11 cellular contexts compared by ENCODE assay signal in the genomic region with DNA sequence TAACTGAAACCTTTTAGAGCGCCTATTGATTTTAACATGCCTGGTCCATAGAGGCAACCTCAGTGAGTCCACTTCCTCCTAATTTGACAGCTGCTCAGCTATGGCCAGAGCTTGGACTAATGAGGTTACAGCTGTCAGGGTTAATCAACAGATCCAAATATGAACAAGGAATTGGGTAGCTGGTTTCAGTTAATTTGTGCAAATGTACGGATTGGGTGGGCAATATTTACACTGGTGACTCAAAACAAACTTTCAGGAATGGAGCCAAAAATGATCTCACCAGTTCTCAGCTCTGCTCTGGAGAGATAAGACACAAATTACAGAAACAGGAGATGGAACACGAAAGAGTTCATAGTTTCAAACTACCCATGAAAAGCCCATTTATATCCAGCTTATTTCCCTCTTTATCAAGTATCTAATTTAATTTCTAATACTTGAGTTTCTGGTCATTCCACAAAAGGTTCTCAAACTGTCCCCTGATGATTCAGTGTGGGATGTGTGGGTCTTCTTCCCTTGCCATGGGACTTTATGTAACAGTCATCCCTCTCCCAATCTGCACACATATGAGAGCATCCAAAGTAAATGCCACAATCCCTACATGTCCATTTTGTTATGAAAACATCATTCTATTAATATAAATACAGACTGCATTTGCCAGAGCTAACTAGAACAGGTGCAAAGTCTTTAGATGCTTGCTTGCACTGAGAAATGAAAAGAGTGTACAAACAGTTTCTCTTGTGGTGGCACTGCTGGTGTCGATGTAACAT.
A peak's percentile ranks its signal among the peaks of the same experiment; 100 is the strongest.
DNase-seq lines count a peak whose midpoint lies in the region; ATAC-seq, FAIRE-seq and TF ChIP-seq lines count a peak whose summit lies in the region.
"Had no signal": no experiment of that assay in that cellular context is flagged by ENCODE, and none has a peak within 500 bp of the region (broad histone marks: within the 10 kb centered on the region; RNA-seq: fewer than 3 reads in every experiment).

No MANE protein-coding gene starts in this region.

- POLR2A ChIA-PET in GM12878 (lab: Charles Lee), result no interaction called here

- no peak for TF ChIP-seq RAD21 in GM12878 (IDR thresholded peaks at IDR 0.05; ENCODE audit: insufficient read depth, low read depth, low read length)

- RAD21 ChIA-PET in GM12878 (lab: Charles Lee; ENCODE audit: unreplicated experiment), result interaction anchor here (1.2 kb wide), 1 partner anchor 219 kb away, joined by 3 read pairs; no protein-coding TSS in a partner anchor

- H3K4me3 Mint-ChIP-seq in nephron, result peak overlapping the region in 1 of 3 experiments; percentile 28
- H3K4me3 Mint-ChIP-seq: dendritic cell treated with granulocyte-macrophage colony-stimulating factor and Interleukin-4, amounts not matched to agents 40 ng/mL and 50 ng/mL, for 4 days; memory B cell had no signal

- no peak for TF ChIP-seq POLR2A in GM12878 (IDR thresholded peaks at IDR 0.05; ENCODE audit: low read depth, low read length)

- CTCF ChIA-PET in GM12878 (lab: Yijun Ruan, JAX), result interaction anchor here (0.8 to 4.1 kb wide), 4 partner anchors 10 to 952 kb away, joined by 5 to 44 read pairs (median 12); no protein-coding TSS in a partner anchor

- H3K9me3 ChIP-seq in GM12878 (replicated peaks; ENCODE audit: control insufficient read depth, insufficient read depth, low read length), result no peaks in the 10 kb centered on the region
- no peaks in the 10 kb centered on the region for H3K9me3 ChIP-seq in WERI-Rb-1 (ENCODE audit: severe bottlenecking)

- ATAC-seq in GM19395 (IDR thresholded peaks at IDR 0.05; ENCODE audit: unreplicated experiment) (peak; percentile 46), GM12878 (peak; percentile 73), HG03139 (IDR thresholded peaks at IDR 0.05; ENCODE audit: unreplicated experiment) (no peak), HG03571 (IDR thresholded peaks at IDR 0.05; ENCODE audit: unreplicated experiment) (no peak)

- no peaks in the 10 kb centered on the region for H3K36me3 ChIP-seq in GM12878 (ENCODE audit: control insufficient read depth in 2 of 2, insufficient read depth in 2 of 2, low read length in 1 of 2)
- no peaks in the 10 kb centered on the region for H3K36me3 ChIP-seq in WERI-Rb-1

- no peak overlapping the region for H3K4me2 ChIP-seq in GM12878 (ENCODE audit: control insufficient read depth, insufficient read depth)

- no peaks in the 10 kb centered on the region for H3K79me2 ChIP-seq in GM12878 (ENCODE audit: control insufficient read depth, insufficient read depth, low read length)

- SMC1A ChIA-PET in GM12878 (lab: Charles Lee; ENCODE audit: uncharacterized antibody, unreplicated experiment), result interaction anchor here (0.9 kb wide), 1 partner anchor 39 kb away, joined by 3 read pairs; no protein-coding TSS in a partner anchor

- H3K36me3 Mint-ChIP-seq in nephron (ENCODE audit: low read depth), result no peaks in the 10 kb centered on the region
- H3K36me3 Mint-ChIP-seq: memory B cell had no signal

- H3K4me1 ChIP-seq in GM12878 (ENCODE audit: control insufficient read depth, insufficient read depth, low read length), result no peaks in the 10 kb centered on the region; the same call in 1 of the 2 replicates

- no peaks in the 10 kb centered on the region for H4K20me1 ChIP-seq in GM12878 (ENCODE audit: control insufficient read depth, insufficient read depth)

- 14% methylated on average over 4 of the region's 4 CpGs for WGBS in GM12878 (ENCODE audit: insufficient coverage, insufficient replicate concordance, low lambda C conversion rate, missing lambda C conversion rate)

- no peak overlapping the region for H3K27ac ChIP-seq in GM12878 (ENCODE audit: control insufficient read depth, insufficient read depth)
- no peak overlapping the region for H3K27ac ChIP-seq in WERI-Rb-1

- no peak overlapping the region for H3K9ac ChIP-seq in GM12878 (ENCODE audit: control insufficient read depth, insufficient read depth, low read length)

- H2AFZ ChIP-seq in GM12878 (ENCODE audit: control insufficient read depth, low read depth, low read length), result no peak overlapping the region

- no peak for TF ChIP-seq EP300 in GM12878 (IDR thresholded peaks at IDR 0.05; ENCODE audit: borderline replicate concordance in 1 of 2, control insufficient read depth in 1 of 2, low read depth in 2 of 2, low read length in 2 of 2)

- intact Hi-C loops in GM12878 (cut with micrococcal nuclease; ENCODE audit: unreplicated experiment), result loop anchor here (5.0 to 10.0 kb wide), 2 partner anchors 78 to 951 kb away; no protein-coding TSS in a partner anchor

- no peaks in the 10 kb centered on the region for H3K9me3 Mint-ChIP-seq in nephron
- H3K9me3 Mint-ChIP-seq: dendritic cell treated with granulocyte-macrophage colony-stimulating factor and Interleukin-4, amounts not matched to agents 40 ng/mL and 50 ng/mL, for 4 days; memory B cell had no signal

- peak overlapping the region in 2 of 3 experiments; percentile 42 to 56 for H3K27ac Mint-ChIP-seq in nephron
- H3K27ac Mint-ChIP-seq: dendritic cell treated with granulocyte-macrophage colony-stimulating factor and Interleukin-4, amounts not matched to agents 40 ng/mL and 50 ng/mL, for 4 days; memory B cell had no signal

- BruUV-seq in GM12878 (replicated peaks; lab: Mats Ljungman, UMichigan), result no TSS peak

- peak; percentile 25 for DNase-seq in NCI-H2029 treated with DMSO at 0.1 percent for 48 hours (lab: John Stamatoyannopoulos, UW)
- no peak for DNase-seq in GM12878 (ENCODE audit: low read depth, low spot score)
- DNase-seq in NCI-H1048 (lab: John Stamatoyannopoulos, UW), result no peak
- no peak for DNase-seq in WERI-Rb-1
- DNase-seq: stimulated activated CD4-positive, alpha-beta T cell treated with anti-CD3 and anti-CD28 coated beads, Interleukin-4, amount 100 ng/mL, for 4 hours had no signal

- no peaks in the 10 kb centered on the region for H3K27me3 ChIP-seq in GM12878 (replicated peaks in 1 of 2; ENCODE audit: control insufficient read depth in 2 of 2, insufficient read depth in 2 of 2, low read length in 1 of 2)
- peaks cover 5% of the 10 kb centered on the region for H3K27me3 ChIP-seq in WERI-Rb-1 (ENCODE audit: insufficient read depth, low read depth, severe bottlenecking)

- in situ Hi-C loops in GM12878 (cut with MboI), result loop anchor here (5.0 to 10.0 kb wide), 3 partner anchors 127 to 591 kb away; no protein-coding TSS in a partner anchor

- H3K4me3 ChIP-seq in GM12878, result no peak overlapping the region
- no peak overlapping the region for H3K4me3 ChIP-seq in WERI-Rb-1 (ENCODE audit: low read depth, low read length)

- no peak for FAIRE-seq in GM12878 (lab: Jason Lieb, UNC)

- H3K27me3 Mint-ChIP-seq in nephron (ENCODE audit: low read depth), result no peaks in the 10 kb centered on the region

- TF ChIP-seq CTCF in GM12878 (IDR thresholded peaks at IDR 0.05 in 2 of 3, conservative IDR thresholded peaks at IDR 0.05 in 1 of 3; ENCODE audit: control insufficient read depth in 2 of 3, extremely low read depth in 1 of 3, insufficient read depth in 1 of 3, low read depth in 3 of 3, low read length in 3 of 3) (no peak), nephron (IDR thresholded peaks at IDR 0.05; ENCODE audit: unreplicated experiment in 3 of 3) (no peak), WERI-Rb-1 (IDR thresholded peaks at IDR 0.05; ENCODE audit: low read depth, low read length) (no peak)

- peaks cover 52% of the 10 kb centered on the region for H3K4me1 Mint-ChIP-seq in nephron

TF ChIP-seq in GM12878, 131 proteins besides CTCF, POLR2A, EP300 and RAD21 (continues in another document):
- TF ChIP-seq ZNF217 (IDR thresholded peaks at IDR 0.05) (no peak), CHD2 (IDR thresholded peaks at IDR 0.05; ENCODE audit: borderline replicate concordance, low read depth, low read length) (no peak), SMC3 (IDR thresholded peaks at IDR 0.05; ENCODE audit: borderline replicate concordance, low read length) (no peak)
- TF ChIP-seq, protein P1, sequence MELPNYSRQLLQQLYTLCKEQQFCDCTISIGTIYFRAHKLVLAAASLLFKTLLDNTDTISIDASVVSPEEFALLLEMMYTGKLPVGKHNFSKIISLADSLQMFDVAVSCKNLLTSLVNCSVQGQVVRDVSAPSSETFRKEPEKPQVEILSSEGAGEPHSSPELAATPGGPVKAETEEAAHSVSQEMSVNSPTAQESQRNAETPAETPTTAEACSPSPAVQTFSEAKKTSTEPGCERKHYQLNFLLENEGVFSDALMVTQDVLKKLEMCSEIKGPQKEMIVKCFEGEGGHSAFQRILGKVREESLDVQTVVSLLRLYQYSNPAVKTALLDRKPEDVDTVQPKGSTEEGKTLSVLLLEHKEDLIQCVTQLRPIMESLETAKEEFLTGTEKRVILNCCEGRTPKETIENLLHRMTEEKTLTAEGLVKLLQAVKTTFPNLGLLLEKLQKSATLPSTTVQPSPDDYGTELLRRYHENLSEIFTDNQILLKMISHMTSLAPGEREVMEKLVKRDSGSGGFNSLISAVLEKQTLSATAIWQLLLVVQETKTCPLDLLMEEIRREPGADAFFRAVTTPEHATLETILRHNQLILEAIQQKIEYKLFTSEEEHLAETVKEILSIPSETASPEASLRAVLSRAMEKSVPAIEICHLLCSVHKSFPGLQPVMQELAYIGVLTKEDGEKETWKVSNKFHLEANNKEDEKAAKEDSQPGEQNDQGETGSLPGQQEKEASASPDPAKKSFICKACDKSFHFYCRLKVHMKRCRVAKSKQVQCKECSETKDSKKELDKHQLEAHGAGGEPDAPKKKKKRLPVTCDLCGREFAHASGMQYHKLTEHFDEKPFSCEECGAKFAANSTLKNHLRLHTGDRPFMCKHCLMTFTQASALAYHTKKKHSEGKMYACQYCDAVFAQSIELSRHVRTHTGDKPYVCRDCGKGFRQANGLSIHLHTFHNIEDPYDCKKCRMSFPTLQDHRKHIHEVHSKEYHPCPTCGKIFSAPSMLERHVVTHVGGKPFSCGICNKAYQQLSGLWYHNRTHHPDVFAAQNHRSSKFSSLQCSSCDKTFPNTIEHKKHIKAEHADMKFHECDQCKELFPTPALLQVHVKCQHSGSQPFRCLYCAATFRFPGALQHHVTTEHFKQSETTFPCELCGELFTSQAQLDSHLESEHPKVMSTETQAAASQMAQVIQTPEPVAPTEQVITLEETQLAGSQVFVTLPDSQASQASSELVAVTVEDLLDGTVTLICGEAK (IDR thresholded peaks at IDR 0.05; ENCODE audit: borderline replicate concordance), result no peak
- TF ChIP-seq, protein P2, sequence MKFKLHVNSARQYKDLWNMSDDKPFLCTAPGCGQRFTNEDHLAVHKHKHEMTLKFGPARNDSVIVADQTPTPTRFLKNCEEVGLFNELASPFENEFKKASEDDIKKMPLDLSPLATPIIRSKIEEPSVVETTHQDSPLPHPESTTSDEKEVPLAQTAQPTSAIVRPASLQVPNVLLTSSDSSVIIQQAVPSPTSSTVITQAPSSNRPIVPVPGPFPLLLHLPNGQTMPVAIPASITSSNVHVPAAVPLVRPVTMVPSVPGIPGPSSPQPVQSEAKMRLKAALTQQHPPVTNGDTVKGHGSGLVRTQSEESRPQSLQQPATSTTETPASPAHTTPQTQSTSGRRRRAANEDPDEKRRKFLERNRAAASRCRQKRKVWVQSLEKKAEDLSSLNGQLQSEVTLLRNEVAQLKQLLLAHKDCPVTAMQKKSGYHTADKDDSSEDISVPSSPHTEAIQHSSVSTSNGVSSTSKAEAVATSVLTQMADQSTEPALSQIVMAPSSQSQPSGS (IDR thresholded peaks at IDR 0.05; ENCODE audit: low read length), result peak; percentile 42

Comparison
In these comparisons a context has a peak if more than half of its experiments do, and no peak if none do; other contexts are left out.
1. ATAC-seq: peak in GM19395 (single experiment) and GM12878 (single experiment); none in HG03139 (single experiment) and HG03571 (single experiment).